In the genomic region with DNA sequence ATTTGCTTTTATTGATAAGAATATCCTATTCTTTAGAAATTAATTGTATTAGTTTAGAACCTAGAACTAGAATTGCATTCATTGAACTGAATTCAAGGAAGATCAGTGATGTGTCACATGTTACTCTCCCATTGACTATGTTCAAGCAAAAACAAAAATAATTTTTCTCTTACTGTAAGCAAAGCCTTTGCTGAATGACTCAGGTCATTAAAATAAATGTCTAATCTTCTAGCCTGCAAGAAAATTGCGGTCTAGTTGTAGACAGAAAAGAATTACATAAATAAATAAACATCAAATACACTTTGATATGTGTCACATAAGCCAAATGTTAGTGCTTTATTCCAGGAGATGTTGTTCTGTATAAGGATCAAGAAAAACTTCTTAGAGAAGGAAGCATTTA, we compare ENCODE assay signal across 16 cellular contexts.
DNase-seq lines count a peak whose midpoint lies in the region; ATAC-seq, FAIRE-seq and TF ChIP-seq lines count a peak whose summit lies in the region.
"Had no signal": no experiment of that assay in that cellular context is flagged by ENCODE, and none has a peak within 500 bp of the region (broad histone marks: within the 10 kb centered on the region; RNA-seq: fewer than 3 reads in every experiment).

No MANE protein-coding gene starts in this region.

- TF ChIP-seq RAD21 in A549 (conservative IDR thresholded peaks at IDR 0.05 in 1 of 2, IDR thresholded peaks at IDR 0.05 in 1 of 2), result no peak

- H3K4me1 ChIP-seq in A549 (no peaks in the 10 kb centered on the region), foreskin keratinocyte (no peaks in the 10 kb centered on the region)
- H3K4me1 ChIP-seq: psoas muscle had no signal

- POLR2A ChIA-PET in A549 (lab: Yijun Ruan, JAX), result no interaction called here

- WGBS in A549 (ENCODE audit: missing lambda C conversion rate), result 3% methylated on average over 1 of the region's 1 CpG

- in situ Hi-C loops in astrocyte of the spinal cord (cut with HindIII; ENCODE audit: low sequenced_read_pairs), result no loop called here

- TF ChIP-seq EP300 in A549 (IDR thresholded peaks at IDR 0.05), result no peak

- no peak overlapping the region for H3K27ac ChIP-seq in A549
- no peak overlapping the region for H3K27ac ChIP-seq in foreskin keratinocyte
- H3K27ac ChIP-seq: psoas muscle, WERI-Rb-1 had no signal

- H3K9me3 ChIP-seq in A549, result no peaks in the 10 kb centered on the region
- H3K9me3 ChIP-seq: psoas muscle had no signal

- FAIRE-seq in A549 (lab: Jason Lieb, UNC), result no peak
- FAIRE-seq: A204.1, colon had no signal

- TF ChIP-seq CTCF in A549 (IDR thresholded peaks at IDR 0.05) (no peak), astrocyte of the spinal cord (IDR thresholded peaks at IDR 0.05; ENCODE audit: low read depth, low read length) (no peak), foreskin keratinocyte (conservative IDR thresholded peaks at IDR 0.05) (no peak)

- H3K4me3 ChIP-seq in A549 (no peak overlapping the region), astrocyte of the spinal cord (ENCODE audit: low read depth, low read length) (no peak overlapping the region)
- H3K4me3 ChIP-seq: psoas muscle had no signal

- no peak for DNase-seq in A549 (ENCODE audit: low read depth in 1 of 2, low spot score in 1 of 2)
- DNase-seq in HT1080 (ENCODE audit: low read depth), result peak; percentile 68
- peak; percentile 55 for DNase-seq in astrocyte of the spinal cord (ENCODE audit: low read depth, low spot score)
- DNase-seq in foreskin keratinocyte, result peak; percentile 3 to 11
- DNase-seq in DMS114 treated with DMSO at 0.1 percent for 48 hours (lab: John Stamatoyannopoulos, UW; ENCODE audit: unreplicated experiment), result no peak
- DNase-seq in COLO829 (ENCODE audit: low spot score), result no peak
- DNase-seq in NCI-H510A treated with DMSO at 0.1 percent for 48 hours (lab: John Stamatoyannopoulos, UW), result no peak
- DNase-seq: activated CD4-positive, alpha-beta T cell treated with anti-CD3 and anti-CD28 coated beads, Interleukin-2, amount 50 U/mL, for 4 hours; anterior cingulate cortex; DMS53; left colon; psoas muscle; WERI-Rb-1 had no signal

- TF ChIP-seq POLR2A in A549 (IDR thresholded peaks at IDR 0.05; ENCODE audit: low read length), result no peak

- CTCF ChIA-PET in A549 (lab: Yijun Ruan, JAX), result no interaction called here

- no peak for ATAC-seq in A549
- peak; percentile 57 for ATAC-seq in foreskin keratinocyte
- ATAC-seq in GM19328 (IDR thresholded peaks at IDR 0.05; ENCODE audit: unreplicated experiment), result no peak
- ATAC-seq: left colon, psoas muscle had no signal

- no peak overlapping the region for H3K4me2 ChIP-seq in A549

- H3K27me3 ChIP-seq in foreskin keratinocyte, result no peaks in the 10 kb centered on the region

TF ChIP-seq in A549, 52 proteins besides CTCF, POLR2A, EP300 and RAD21:
- TF ChIP-seq FOSL2 (IDR thresholded peaks at IDR 0.05) (no peak), FOSL2 (CRISPR knock-in tag; IDR thresholded peaks at IDR 0.05) (peak; percentile 42), BHLHE40 (IDR thresholded peaks at IDR 0.05; ENCODE audit: low read depth, low read length) (no peak)

Comparison
In these comparisons a context has a peak if more than half of its experiments do, and no peak if none do; other contexts are left out.
1. DNase-seq: peak in HT1080 (single experiment), astrocyte of the spinal cord (single experiment) and foreskin keratinocyte (2 of 2); none in A549 (0 of 2), DMS114 treated with DMSO at 0.1 percent for 48 hours (single experiment), COLO829 (single experiment) and NCI-H510A treated with DMSO at 0.1 percent for 48 hours (single experiment).